In genomic region chr7:665251-665650, GRCh38 we compare ENCODE assay signal across 12 cellular contexts.
DNase-seq lines count a peak whose midpoint lies in the region; ATAC-seq and TF ChIP-seq lines count a peak whose summit lies in the region.
"Had no signal": no experiment of that assay in that cellular context is flagged by ENCODE, and none has a peak within 500 bp of the region (broad histone marks: within the 10 kb centered on the region; RNA-seq: fewer than 3 reads in every experiment).

No MANE protein-coding gene starts in this region.

- DNase-seq in iPS-NIHi11 (ENCODE audit: low spot score), result peak; percentile 46
- DNase-seq in smooth muscle cell (lab: John Stamatoyannopoulos, UW; ENCODE audit: unreplicated experiment), result no peak
- DNase-seq in MG63, result no peak
- no peak for DNase-seq in NCI-H524 treated with DMSO at 0.1 percent for 48 hours (lab: John Stamatoyannopoulos, UW)
- DNase-seq: activated effector memory CD4-positive, alpha-beta T cell treated with anti-CD3 and anti-CD28 coated beads, Interleukin-2, amount 50 U/mL, for 16 hours; Karpas-422; NCI-H2227 treated with DMSO at 0.1 percent for 48 hours had no signal

- H3K4me1 ChIP-seq in HUES64 (ENCODE audit: insufficient read depth, low read length) (peaks cover 4% of the 10 kb centered on the region; the same call in 1 of the 2 replicates), smooth muscle cell (ENCODE audit: low read depth) (no peaks in the 10 kb centered on the region)
- H3K4me1 ChIP-seq: right lobe of liver had no signal

- H4K20me1 ChIP-seq in smooth muscle cell (ENCODE audit: low read depth), result no peaks in the 10 kb centered on the region

- H3K79me2 ChIP-seq in smooth muscle cell (ENCODE audit: low read depth), result no peaks in the 10 kb centered on the region

- H3K9ac ChIP-seq in HUES64 (ENCODE audit: low read depth, low read length) (no peak overlapping the region), smooth muscle cell (ENCODE audit: low read depth) (no peak overlapping the region)

- H3K9me3 ChIP-seq in HUES64 (ENCODE audit: insufficient read depth, low read depth, low read length) (no peaks in the 10 kb centered on the region), smooth muscle cell (replicated peaks; ENCODE audit: low read depth) (no peaks in the 10 kb centered on the region), MG63 (no peaks in the 10 kb centered on the region)
- H3K9me3 ChIP-seq: right lobe of liver had no signal

- peaks cover 14% of the 10 kb centered on the region for H3K36me3 ChIP-seq in HUES64 (ENCODE audit: insufficient read depth, low read length)
- no peaks in the 10 kb centered on the region for H3K36me3 ChIP-seq in smooth muscle cell (ENCODE audit: low read depth)
- H3K36me3 ChIP-seq in MG63, result no peaks in the 10 kb centered on the region
- H3K36me3 ChIP-seq: right lobe of liver had no signal

- 36% methylated on average over 11 of the region's 11 CpGs for WGBS in HUES64
- WGBS in smooth muscle cell (ENCODE audit: low lambda C conversion rate), result 47% methylated on average over 11 of the region's 11 CpGs

- no peaks in the 10 kb centered on the region for H3K27me3 ChIP-seq in HUES64 (ENCODE audit: insufficient read depth, low read length)
- H3K27me3 ChIP-seq in smooth muscle cell (ENCODE audit: low read depth), result no peaks in the 10 kb centered on the region
- no peaks in the 10 kb centered on the region for H3K27me3 ChIP-seq in MG63
- H3K27me3 ChIP-seq: right lobe of liver had no signal

- peaks cover 14% of the 10 kb centered on the region for H3F3A ChIP-seq in smooth muscle cell (ENCODE audit: low read depth)

- H2AFZ ChIP-seq in smooth muscle cell (ENCODE audit: low read depth), result no peak overlapping the region

- H3K27ac ChIP-seq in HUES64 (ENCODE audit: low read depth, low read length), result peak overlapping the region; percentile 88; the same call in 1 of the 2 replicates
- H3K27ac ChIP-seq in cingulate gyrus (ENCODE audit: low read depth, low read length), result peak overlapping the region; percentile 83
- no peak overlapping the region for H3K27ac ChIP-seq in smooth muscle cell (ENCODE audit: low read depth)
- H3K27ac ChIP-seq: right lobe of liver had no signal

- H3K4me2 ChIP-seq in smooth muscle cell, result peak overlapping the region; percentile 24

- ATAC-seq in HG03175 (IDR thresholded peaks at IDR 0.05; ENCODE audit: unreplicated experiment), result no peak
- no peak for ATAC-seq in GM18873 (IDR thresholded peaks at IDR 0.05; ENCODE audit: low FRiP score, unreplicated experiment)

- no peak overlapping the region for H3K4me3 ChIP-seq in HUES64 (ENCODE audit: low read length)
- H3K4me3 ChIP-seq in smooth muscle cell, result no peak overlapping the region
- H3K4me3 ChIP-seq in MG63, result no peak overlapping the region
- H3K4me3 ChIP-seq: right lobe of liver had no signal

- TF ChIP-seq CTCF in smooth muscle cell (IDR thresholded peaks at IDR 0.05; ENCODE audit: borderline replicate concordance, insufficient read depth, poor library complexity, severe bottlenecking), result no peak
